Comparison of ENCODE assay signal across 1 cellular context in genomic region chr4:121790976-121791375, GRCh38.
TF ChIP-seq lines count a peak whose summit lies in the region.

No MANE protein-coding gene starts in this region.

TF ChIP-seq in IMR-90, 13 proteins besides CTCF, POLR2A, EP300 and RAD21 (continued from another document):
- TF ChIP-seq, protein P1, sequence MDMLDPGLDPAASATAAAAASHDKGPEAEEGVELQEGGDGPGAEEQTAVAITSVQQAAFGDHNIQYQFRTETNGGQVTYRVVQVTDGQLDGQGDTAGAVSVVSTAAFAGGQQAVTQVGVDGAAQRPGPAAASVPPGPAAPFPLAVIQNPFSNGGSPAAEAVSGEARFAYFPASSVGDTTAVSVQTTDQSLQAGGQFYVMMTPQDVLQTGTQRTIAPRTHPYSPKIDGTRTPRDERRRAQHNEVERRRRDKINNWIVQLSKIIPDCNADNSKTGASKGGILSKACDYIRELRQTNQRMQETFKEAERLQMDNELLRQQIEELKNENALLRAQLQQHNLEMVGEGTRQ (IDR thresholded peaks at IDR 0.05; ENCODE audit: low read depth, low read length) = peak; percentile 59
- TF ChIP-seq CEBPB (IDR thresholded peaks at IDR 0.05; ENCODE audit: low read depth, low read length) = no peak
- TF ChIP-seq, protein P2, sequence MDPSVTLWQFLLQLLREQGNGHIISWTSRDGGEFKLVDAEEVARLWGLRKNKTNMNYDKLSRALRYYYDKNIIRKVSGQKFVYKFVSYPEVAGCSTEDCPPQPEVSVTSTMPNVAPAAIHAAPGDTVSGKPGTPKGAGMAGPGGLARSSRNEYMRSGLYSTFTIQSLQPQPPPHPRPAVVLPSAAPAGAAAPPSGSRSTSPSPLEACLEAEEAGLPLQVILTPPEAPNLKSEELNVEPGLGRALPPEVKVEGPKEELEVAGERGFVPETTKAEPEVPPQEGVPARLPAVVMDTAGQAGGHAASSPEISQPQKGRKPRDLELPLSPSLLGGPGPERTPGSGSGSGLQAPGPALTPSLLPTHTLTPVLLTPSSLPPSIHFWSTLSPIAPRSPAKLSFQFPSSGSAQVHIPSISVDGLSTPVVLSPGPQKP (IDR thresholded peaks at IDR 0.05; ENCODE audit: borderline replicate concordance, low read depth, low read length) = no peak
- no peak for TF ChIP-seq MXI1 (IDR thresholded peaks at IDR 0.05; ENCODE audit: borderline replicate concordance, low read depth, low read length)
- TF ChIP-seq CHD1 (IDR thresholded peaks at IDR 0.05; ENCODE audit: low read depth, low read length) = no peak
- no peak for TF ChIP-seq FOS (IDR thresholded peaks at IDR 0.05; ENCODE audit: low read depth, low read length)
TF ChIP-seq in IMR-90: peak in this region for 2.
